In genomic region chr16:89334461-89334860, GRCh38 we compare ENCODE assay signal across 11 cellular contexts.
DNase-seq lines count a peak whose midpoint lies in the region; TF ChIP-seq lines count a peak whose summit lies in the region.
"Had no signal": no experiment of that assay in that cellular context is flagged by ENCODE, and none has a peak within 500 bp of the region (broad histone marks: within the 10 kb centered on the region; RNA-seq: fewer than 3 reads in every experiment).

No MANE protein-coding gene starts in this region.

- no peak overlapping the region for H3K4me3 Mint-ChIP-seq in MCF 10A (ENCODE audit: unreplicated experiment)

- no peak for TF ChIP-seq CTCF in MCF 10A (IDR thresholded peaks at IDR 0.05; ENCODE audit: unreplicated experiment)
- no peak for TF ChIP-seq CTCF in breast epithelium (IDR thresholded peaks at IDR 0.05)
- TF ChIP-seq CTCF in coronary artery (IDR thresholded peaks at IDR 0.05), result no peak
- no peak for TF ChIP-seq CTCF in uterus (IDR thresholded peaks at IDR 0.05)

- BruUV-seq in MCF 10A (replicated peaks; lab: Mats Ljungman, UMichigan), result no TSS peak

- H3K4me1 ChIP-seq in breast epithelium (peaks cover 4 to 13% of the 10 kb centered on the region in 2 donors), muscle layer of colon (ENCODE audit: insufficient read depth, low read length) (peaks cover 41% of the 10 kb centered on the region), uterus (peaks cover 10 to 34% of the 10 kb centered on the region in 2 donors)

- H3K9me3 Mint-ChIP-seq in MCF 10A (ENCODE audit: unreplicated experiment), result no peaks in the 10 kb centered on the region

- H3K4me1 Mint-ChIP-seq in MCF 10A (ENCODE audit: insufficient read depth, unreplicated experiment), result peaks cover 5% of the 10 kb centered on the region

- peaks cover 16% of the 10 kb centered on the region for H3K36me3 Mint-ChIP-seq in MCF 10A (ENCODE audit: insufficient read depth, unreplicated experiment)

- no peaks in the 10 kb centered on the region for H3K27me3 ChIP-seq in breast epithelium
- no peaks in the 10 kb centered on the region for H3K27me3 ChIP-seq in muscle layer of colon (ENCODE audit: control insufficient read depth in 1 of 2, insufficient read depth in 2 of 2, low read length in 2 of 2)
- H3K27me3 ChIP-seq in uterus, result no peaks in the 10 kb centered on the region
- H3K27me3 ChIP-seq: pancreas had no signal

- no peaks in the 10 kb centered on the region for H3K27me3 Mint-ChIP-seq in MCF 10A (ENCODE audit: insufficient read depth, unreplicated experiment)

- H3K4me3 ChIP-seq in breast epithelium, result no peak overlapping the region
- peak overlapping the region; percentile 15 for H3K4me3 ChIP-seq in coronary artery
- H3K4me3 ChIP-seq in muscle layer of colon (ENCODE audit: low read depth in 1 of 2, low read length in 2 of 2), result no peak overlapping the region
- H3K4me3 ChIP-seq in uterus, result no peak overlapping the region
- H3K4me3 ChIP-seq: pancreas had no signal

- POLR2A ChIA-PET in MCF 10A (lab: Yijun Ruan, JAX), result no interaction called here

- CTCF ChIA-PET in MCF 10A (lab: Yijun Ruan, JAX), result interaction anchor here (1.0 kb wide), 1 partner anchor 33 kb away, joined by 4 read pairs; no protein-coding TSS in a partner anchor

- H3K27ac ChIP-seq in breast epithelium (peak overlapping the region in 1 of 2 donors; percentile 0), coronary artery (peak overlapping the region in 1 of 2 donors; percentile 42), muscle layer of colon (ENCODE audit: low read depth, low read length) (peak overlapping the region; percentile 27), uterus (peak overlapping the region; percentile 43 to 57)

- no peak for DNase-seq in MCF 10A (ENCODE audit: unreplicated experiment)
- DNase-seq in breast epithelium (ENCODE audit: low spot score in 2 of 2), result no peak
- no peak for DNase-seq in coronary artery (ENCODE audit: low spot score)
- no peak for DNase-seq in uterus
- no peak for DNase-seq in cortex of kidney (lab: John Stamatoyannopoulos, UW)
- no peak for DNase-seq in medulla oblongata (ENCODE audit: extremely low spot score)
- no peak for DNase-seq in GDM1 (lab: John Stamatoyannopoulos, UW)
- DNase-seq: COR-L47, NCI-H2171 treated with DMSO at 0.1 percent for 48 hours had no signal

- TF ChIP-seq POLR2A in breast epithelium (IDR thresholded peaks at IDR 0.05), result no peak
- TF ChIP-seq POLR2A in uterus (IDR thresholded peaks at IDR 0.05), result no peak

- H3K36me3 ChIP-seq in breast epithelium, result no peaks in the 10 kb centered on the region
- no peaks in the 10 kb centered on the region for H3K36me3 ChIP-seq in muscle layer of colon (ENCODE audit: insufficient read depth, low read length)
- no peaks in the 10 kb centered on the region for H3K36me3 ChIP-seq in uterus
- H3K36me3 ChIP-seq: pancreas had no signal

- intact Hi-C loops in MCF 10A (cut with micrococcal nuclease) (no loop called here), breast epithelium (cut with DNase I; ENCODE audit: low total_unique reads) (no loop called here), uterus (cut with DNase I; ENCODE audit: low total_unique reads) (no loop called here)

- peak overlapping the region; percentile 42 for H3K27ac Mint-ChIP-seq in MCF 10A (ENCODE audit: low read depth, unreplicated experiment)

- H3K9me3 ChIP-seq in breast epithelium (no peaks in the 10 kb centered on the region), muscle layer of colon (ENCODE audit: low read length) (no peaks in the 10 kb centered on the region), uterus (no peaks in the 10 kb centered on the region)
- H3K9me3 ChIP-seq: pancreas had no signal

- H3K9ac ChIP-seq in muscle layer of colon (ENCODE audit: low read length), result no peak overlapping the region
